Comparison of ENCODE assay signal across 8 cellular contexts in genomic region chr9:104991144-104991953, GRCh38.
A peak's percentile ranks its signal among the peaks of the same experiment; 100 is the strongest.
DNase-seq lines count a peak whose midpoint lies in the region; ATAC-seq and TF ChIP-seq lines count a peak whose summit lies in the region.

No MANE protein-coding gene starts in this region.

- intact Hi-C loops in naive thymus-derived CD4-positive, alpha-beta T cell (cut with micrococcal nuclease) = loop anchor here (1.0 to 5.0 kb wide), 14 partner anchors 23 to 898 kb away; partner anchors contain the start of genes SLC44A1 (in 2 of the 2), ABCA1 (in 1 of the 2) and TMEM38B (in 1 of the 2)

- POLR2A ChIA-PET in naive thymus-derived CD4-positive, alpha-beta T cell (lab: Charles Lee) = interaction anchor here (1.0 kb wide), 1 partner anchor 126 kb away, joined by 3 read pairs; no protein-coding TSS in a partner anchor

- H2AFZ ChIP-seq in fibroblast of lung (ENCODE audit: low read length) = peak overlapping the region; percentile 90

- peak overlapping the region; percentile 66 to 79 (median 72) for H3K4me3 ChIP-seq in fibroblast of lung (replicated peaks in 1 of 4; ENCODE audit: control extremely low read depth in 1 of 4, insufficient read depth in 1 of 4, low read depth in 3 of 4, low read length in 4 of 4)
- peak overlapping the region; percentile 80 for H3K4me3 ChIP-seq in naive thymus-derived CD4-positive, alpha-beta T cell (ENCODE audit: low read length)

- peak overlapping the region; percentile 68 to 98 (median 92) for H3K27ac Mint-ChIP-seq in naive thymus-derived CD4-positive, alpha-beta T cell
- H3K27ac Mint-ChIP-seq in stimulated activated memory B cell treated with anti-CD40 and anti-IgM and Interleukin-4, amounts not matched to agents 10 μg/mL and 1 μg/mL and 100 μg/mL, for 72 hours = peak overlapping the region; percentile 87

- H3K27me3 Mint-ChIP-seq in naive thymus-derived CD4-positive, alpha-beta T cell = peaks cover 0 to 63% (median 0%) of the 10 kb centered on the region in 5 donors
- peaks cover 22% of the 10 kb centered on the region for H3K27me3 Mint-ChIP-seq in stimulated activated memory B cell treated with anti-CD40 and anti-IgM and Interleukin-4, amounts not matched to agents 10 μg/mL and 1 μg/mL and 100 μg/mL, for 72 hours

- H3K4me3 Mint-ChIP-seq in naive thymus-derived CD4-positive, alpha-beta T cell = peak overlapping the region; percentile 89 to 94 (median 92)
- H3K4me3 Mint-ChIP-seq in stimulated activated memory B cell treated with anti-CD40 and anti-IgM and Interleukin-4, amounts not matched to agents 10 μg/mL and 1 μg/mL and 100 μg/mL, for 72 hours = peak overlapping the region; percentile 90

- peak; percentile 83 for ATAC-seq in GM21526 (IDR thresholded peaks at IDR 0.05; ENCODE audit: low FRiP score, unreplicated experiment)
- peak; percentile 88 for ATAC-seq in naive thymus-derived CD4-positive, alpha-beta T cell
- peak; percentile 92 for ATAC-seq in stimulated activated memory B cell treated with anti-CD40 and anti-IgM and Interleukin-4, amounts not matched to agents 10 μg/mL and 1 μg/mL and 100 μg/mL, for 72 hours

- peaks cover 0 to 2% (median 0%) of the 10 kb centered on the region in 5 donors for H3K36me3 Mint-ChIP-seq in naive thymus-derived CD4-positive, alpha-beta T cell
- no peaks in the 10 kb centered on the region for H3K36me3 Mint-ChIP-seq in stimulated activated memory B cell treated with anti-CD40 and anti-IgM and Interleukin-4, amounts not matched to agents 10 μg/mL and 1 μg/mL and 100 μg/mL, for 72 hours

- H3K79me2 ChIP-seq in fibroblast of lung (ENCODE audit: control insufficient read depth, insufficient read depth, low read length) = no peaks in the 10 kb centered on the region

- TF ChIP-seq CTCF in fibroblast of lung (conservative IDR thresholded peaks at IDR 0.05 in 1 of 2, IDR thresholded peaks at IDR 0.05 in 1 of 2; ENCODE audit: low read depth in 1 of 2, low read length in 2 of 2) = no peak

- peak overlapping the region; percentile 63 for H3K9ac ChIP-seq in fibroblast of lung (ENCODE audit: insufficient read depth, low read length)

- no peaks in the 10 kb centered on the region for H3K9me3 ChIP-seq in fibroblast of lung (ENCODE audit: control insufficient read depth, insufficient read depth, low read depth, low read length)
- no peaks in the 10 kb centered on the region for H3K9me3 ChIP-seq in naive thymus-derived CD4-positive, alpha-beta T cell (ENCODE audit: control insufficient read depth in 2 of 3, low read length in 3 of 3)

- no peaks in the 10 kb centered on the region for H3K27me3 ChIP-seq in fibroblast of lung (ENCODE audit: control insufficient read depth, insufficient read depth, low read length)
- H3K27me3 ChIP-seq in naive thymus-derived CD4-positive, alpha-beta T cell (ENCODE audit: control insufficient read depth in 2 of 2, insufficient read depth in 2 of 2, low read length in 2 of 2) = no peaks in the 10 kb centered on the region

- H3K4me2 ChIP-seq in fibroblast of lung (ENCODE audit: extremely low read depth, insufficient read depth, low read length) = peak overlapping the region; percentile 71

- DNase-seq in D341Med (ENCODE audit: low spot score) (peak; percentile 36), HuH-7.5 (ENCODE audit: low spot score) (peak; percentile 55), RPMI7951 (ENCODE audit: low read depth) (peak; percentile 93), fibroblast of lung (ENCODE audit: low read depth in 2 of 2) (peak; percentile 86 to 87)
- DNase-seq in activated T-helper 1 cell treated with anti-CD3 and anti-CD28 coated beads, Interleukin-2, amount 50 U/mL, for 16 hours (ENCODE audit: low read depth in 1 of 2, low spot score in 1 of 2) = peak; percentile 56 to 64
- peak; percentile 79 to 92 (median 86) for DNase-seq in naive thymus-derived CD4-positive, alpha-beta T cell

- H3K4me1 ChIP-seq in fibroblast of lung (ENCODE audit: control insufficient read depth, extremely low read depth, insufficient read depth, low read length) = peaks cover 19% of the 10 kb centered on the region
- H3K4me1 ChIP-seq in naive thymus-derived CD4-positive, alpha-beta T cell (ENCODE audit: control insufficient read depth in 2 of 2, insufficient read depth in 2 of 2, low read length in 2 of 2) = peaks cover 15 to 32% of the 10 kb centered on the region in 2 donors

- H3K9me3 Mint-ChIP-seq in naive thymus-derived CD4-positive, alpha-beta T cell = peaks cover 0 to 2% (median 0%) of the 10 kb centered on the region in 11 donors
- H3K9me3 Mint-ChIP-seq in stimulated activated memory B cell treated with anti-CD40 and anti-IgM and Interleukin-4, amounts not matched to agents 10 μg/mL and 1 μg/mL and 100 μg/mL, for 72 hours = no peaks in the 10 kb centered on the region

- H3K36me3 ChIP-seq in fibroblast of lung (ENCODE audit: control insufficient read depth, insufficient read depth, low read length) = no peaks in the 10 kb centered on the region
- H3K36me3 ChIP-seq in naive thymus-derived CD4-positive, alpha-beta T cell (ENCODE audit: control insufficient read depth in 2 of 3, insufficient read depth in 3 of 3, low read length in 3 of 3) = no peaks in the 10 kb centered on the region

- no peaks in the 10 kb centered on the region for H4K20me1 ChIP-seq in fibroblast of lung (ENCODE audit: control insufficient read depth, extremely low read depth, insufficient read depth, low read length)

- CTCF ChIA-PET in naive thymus-derived CD4-positive, alpha-beta T cell (lab: Charles Lee) = no interaction called here

- H3K4me1 Mint-ChIP-seq in naive thymus-derived CD4-positive, alpha-beta T cell = peaks cover 26 to 45% (median 39%) of the 10 kb centered on the region in 7 donors
- peaks cover 21% of the 10 kb centered on the region for H3K4me1 Mint-ChIP-seq in stimulated activated memory B cell treated with anti-CD40 and anti-IgM and Interleukin-4, amounts not matched to agents 10 μg/mL and 1 μg/mL and 100 μg/mL, for 72 hours

- peak overlapping the region; percentile 82 for H3K27ac ChIP-seq in fibroblast of lung (ENCODE audit: insufficient read depth, low read length)
- peak overlapping the region; percentile 92 for H3K27ac ChIP-seq in naive thymus-derived CD4-positive, alpha-beta T cell (ENCODE audit: low read depth, low read length)

Comparison
In these comparisons a context has a peak if more than half of its experiments do, and no peak if none do; other contexts are left out.
1. Peak in every context shown above with its lines: DNase-seq, ATAC-seq, H3K4me3 ChIP-seq and H3K27ac ChIP-seq.
2. DNase-seq: peak in every context shown above with its lines; median percentile 93 in RPMI7951; 86 in fibroblast of lung; 86 in naive thymus-derived CD4-positive, alpha-beta T cell; 60 in activated T-helper 1 cell treated with anti-CD3 and anti-CD28 coated beads, Interleukin-2, amount 50 U/mL, for 16 hours; 55 in HuH-7.5; 36 in D341Med.